Comparison of ENCODE assay signal across 1 cellular context in genomic region chr7:27201231-27202017, GRCh38.
TF ChIP-seq lines count a peak whose summit lies in the region.

No MANE protein-coding gene starts in this region.

TF ChIP-seq in GM12878, 131 proteins besides CTCF, POLR2A, EP300 and RAD21:
- no peak for TF ChIP-seq MYB (IDR thresholded peaks at IDR 0.05; ENCODE audit: borderline replicate concordance, low read depth, low read length)
- no peak for TF ChIP-seq ZNF622 (IDR thresholded peaks at IDR 0.05)
- TF ChIP-seq EZH2 (IDR thresholded peaks at IDR 0.05; ENCODE audit: borderline replicate concordance, control insufficient read depth, low read depth, low read length), result 0 out of 2 replicates have a peak, but pooled peaks have one; percentile 87
- TF ChIP-seq RELB (IDR thresholded peaks at IDR 0.05; ENCODE audit: low read depth), result no peak
- TF ChIP-seq SPI1 (IDR thresholded peaks at IDR 0.05; ENCODE audit: borderline replicate concordance, insufficient read depth, low read depth, low read length), result peak; percentile 51
- TF ChIP-seq FOS (IDR thresholded peaks at IDR 0.05; ENCODE audit: borderline replicate concordance, extremely low read depth, insufficient read length), result no peak
- no peak for TF ChIP-seq USF1 (IDR thresholded peaks at IDR 0.05; ENCODE audit: borderline replicate concordance, extremely low read length, insufficient read depth, low read depth, low read length)
- TF ChIP-seq BCL11A (IDR thresholded peaks at IDR 0.05; ENCODE audit: low read depth, low read length), result no peak
- TF ChIP-seq USF2 (IDR thresholded peaks at IDR 0.05; ENCODE audit: borderline replicate concordance, low read depth, low read length), result no peak
- TF ChIP-seq SIN3A (IDR thresholded peaks at IDR 0.05; ENCODE audit: low read depth, low read length), result no peak
- no peak for TF ChIP-seq BRCA1 (IDR thresholded peaks at IDR 0.05; ENCODE audit: low read depth, low read length)
- TF ChIP-seq ETV6 (conservative IDR thresholded peaks at IDR 0.05 in 1 of 2, IDR thresholded peaks at IDR 0.05 in 1 of 2; ENCODE audit: borderline replicate concordance in 1 of 2, low read depth in 1 of 2), result no peak
